In genomic region chr3:142844339-142844977, GRCh38 we compare ENCODE assay signal across 9 cellular contexts. TPM values are rescaled to one million over a fixed set of nuclear protein-coding genes. Genes with fewer than 3 reads are reported as not detected.
DNase-seq lines count a peak whose midpoint lies in the region; ATAC-seq and TF ChIP-seq lines count a peak whose summit lies in the region.
"Had no signal": no experiment of that assay in that cellular context is flagged by ENCODE, and none has a peak within 500 bp of the region (broad histone marks: within the 10 kb centered on the region; RNA-seq: fewer than 3 reads in every experiment).

No MANE protein-coding gene starts in this region.

- TF ChIP-seq POLR2A in transverse colon (IDR thresholded peaks at IDR 0.05) (no peak), prostate gland (IDR thresholded peaks at IDR 0.05) (no peak)

- TF ChIP-seq EP300 in transverse colon (IDR thresholded peaks at IDR 0.05; ENCODE audit: low read depth): no peak

- no peaks in the 10 kb centered on the region for H3K9me3 ChIP-seq in OCI-LY1 (ENCODE audit: low read length)
- no peaks in the 10 kb centered on the region for H3K9me3 ChIP-seq in transverse colon
- no peaks in the 10 kb centered on the region for H3K9me3 ChIP-seq in prostate gland
- H3K9me3 ChIP-seq: BLaER1 had no signal

- H3K9ac ChIP-seq in OCI-LY1 (ENCODE audit: low read length): no peak overlapping the region
- H3K9ac ChIP-seq: BLaER1 had no signal

- no peaks in the 10 kb centered on the region for H3K9me2 ChIP-seq in OCI-LY1 (ENCODE audit: low read depth, low read length)

- H3K27ac ChIP-seq in OCI-LY1 (ENCODE audit: low read depth, low read length, poor library complexity, severe bottlenecking): no peak overlapping the region
- H3K27ac ChIP-seq in transverse colon: no peak overlapping the region
- no peak overlapping the region for H3K27ac ChIP-seq in prostate gland
- H3K27ac ChIP-seq: BLaER1 had no signal

- no peaks in the 10 kb centered on the region for H3F3A ChIP-seq in OCI-LY1 (ENCODE audit: insufficient read depth, low read length)

- DNase-seq in NCI-H1417 (lab: John Stamatoyannopoulos, UW) (peak in 2 of 3 experiments; percentile 15 to 47), NCI-H1417 treated with DMSO at 0.1 percent for 48 hours (lab: John Stamatoyannopoulos, UW) (no peak), H7 (peak; percentile 45), epithelial cell of esophagus (ENCODE audit: low read depth) (peak; percentile 81), transverse colon (no peak), prostate gland (ENCODE audit: low spot score) (no peak)

- H2AFZ ChIP-seq in OCI-LY1 (ENCODE audit: low read length): no peak overlapping the region

- H3K27me3 ChIP-seq in H7 (ENCODE audit: control insufficient read depth, insufficient read depth, low read length) (no peaks in the 10 kb centered on the region), OCI-LY1 (ENCODE audit: insufficient read depth, low read length) (no peaks in the 10 kb centered on the region), transverse colon (no peaks in the 10 kb centered on the region), prostate gland (replicated peaks; ENCODE audit: insufficient read depth) (no peaks in the 10 kb centered on the region)
- H3K27me3 ChIP-seq: BLaER1 had no signal

- TF ChIP-seq CTCF in OCI-LY1 (IDR thresholded peaks at IDR 0.05; ENCODE audit: low read length) (peak; percentile 73), epithelial cell of esophagus (IDR thresholded peaks at IDR 0.05; ENCODE audit: insufficient read depth, low read depth, low read length, missing control alignments) (peak; percentile 76), transverse colon (IDR thresholded peaks at IDR 0.05) (peak in 3 of 5 experiments; percentile 29 to 37 (median 29)), prostate gland (IDR thresholded peaks at IDR 0.05) (no peak)

- ATAC-seq in GM21737 (IDR thresholded peaks at IDR 0.05; ENCODE audit: unreplicated experiment): no peak

- 43 to 46% methylated on average over 4 of the region's 4 CpGs for WGBS in transverse colon (ENCODE audit: low coverage in 1 of 2), 2 donors
- 46% methylated on average over 4 of the region's 4 CpGs for WGBS in prostate gland

- in situ Hi-C loops in transverse colon (cut with MboI; ENCODE audit: low pct_ligation_motif_present in 1 of 4, low pct_unique_long_range_greater_than_20kb in 1 of 4, low sequenced_read_pairs in 3 of 4): loop anchor here in 2 of 4 donors (25.0 kb wide), 1 partner anchor 143 kb away; no protein-coding TSS in a partner anchor

- H3K4me3 ChIP-seq in H7 (ENCODE audit: insufficient read depth, low read depth, low read length) (no peak overlapping the region), OCI-LY1 (ENCODE audit: low read depth, low read length, poor library complexity, severe bottlenecking) (no peak overlapping the region), epithelial cell of esophagus (ENCODE audit: low read length) (no peak overlapping the region), transverse colon (no peak overlapping the region), prostate gland (no peak overlapping the region)
- H3K4me3 ChIP-seq: BLaER1 had no signal

- no peaks in the 10 kb centered on the region for H3K79me2 ChIP-seq in OCI-LY1 (ENCODE audit: insufficient read depth, low read length)

- intact Hi-C loops in transverse colon (cut with DNase I; ENCODE audit: low total_unique reads): no loop called here
- intact Hi-C loops in prostate gland (cut with DNase I): no loop called here

- H4K20me1 ChIP-seq in OCI-LY1 (ENCODE audit: insufficient read depth, low read length): no peaks in the 10 kb centered on the region
- H4K20me1 ChIP-seq: BLaER1 had no signal

- H3K36me3 ChIP-seq in H7 (replicated peaks; ENCODE audit: control insufficient read depth, insufficient read depth, low read length) (no peaks in the 10 kb centered on the region), OCI-LY1 (ENCODE audit: insufficient read depth, low read length) (no peaks in the 10 kb centered on the region), transverse colon (no peaks in the 10 kb centered on the region), prostate gland (no peaks in the 10 kb centered on the region)
- H3K36me3 ChIP-seq: BLaER1 had no signal

- H3K4me1 ChIP-seq in OCI-LY1 (ENCODE audit: insufficient read depth, low read length, severe bottlenecking) (no peaks in the 10 kb centered on the region), transverse colon (no peaks in the 10 kb centered on the region), prostate gland (replicated peaks) (no peaks in the 10 kb centered on the region)
- H3K4me1 ChIP-seq: BLaER1 had no signal

- no peak overlapping the region for H3K4me2 ChIP-seq in OCI-LY1 (ENCODE audit: low read length)
- H3K4me2 ChIP-seq: BLaER1 had no signal

RNA-seq across cellular contexts. Expression of gene PCOLCE2, which starts 44.4 kb away (rescaled TPM):
- 9.4 and 18.3 TPM in 2 replicates for total RNA-seq in H7 (2014; rRNA removed; shearing (Covaris generic))
- total RNA-seq in transverse colon: 1 to 10 TPM in 3 of 4 donors, not detected in 1; 5.2 to 9.1 (median 6.0) TPM
- total RNA-seq in prostate gland: 10 to 100 TPM; 11.0 to 14.2 TPM

Comparison
In these comparisons a context has a peak if more than half of its experiments do, and no peak if none do; other contexts are left out.
1. DNase-seq: peak in NCI-H1417 (2 of 3), H7 (single experiment) and epithelial cell of esophagus (single experiment); none in NCI-H1417 treated with DMSO at 0.1 percent for 48 hours (single experiment), transverse colon (single experiment) and prostate gland (single experiment).
2. CTCF ChIP-seq: peak in OCI-LY1 (single experiment), epithelial cell of esophagus (single experiment) and transverse colon (3 of 5); none in prostate gland (0 of 4).